1 cellular context compared by ENCODE assay signal in the genomic region with DNA sequence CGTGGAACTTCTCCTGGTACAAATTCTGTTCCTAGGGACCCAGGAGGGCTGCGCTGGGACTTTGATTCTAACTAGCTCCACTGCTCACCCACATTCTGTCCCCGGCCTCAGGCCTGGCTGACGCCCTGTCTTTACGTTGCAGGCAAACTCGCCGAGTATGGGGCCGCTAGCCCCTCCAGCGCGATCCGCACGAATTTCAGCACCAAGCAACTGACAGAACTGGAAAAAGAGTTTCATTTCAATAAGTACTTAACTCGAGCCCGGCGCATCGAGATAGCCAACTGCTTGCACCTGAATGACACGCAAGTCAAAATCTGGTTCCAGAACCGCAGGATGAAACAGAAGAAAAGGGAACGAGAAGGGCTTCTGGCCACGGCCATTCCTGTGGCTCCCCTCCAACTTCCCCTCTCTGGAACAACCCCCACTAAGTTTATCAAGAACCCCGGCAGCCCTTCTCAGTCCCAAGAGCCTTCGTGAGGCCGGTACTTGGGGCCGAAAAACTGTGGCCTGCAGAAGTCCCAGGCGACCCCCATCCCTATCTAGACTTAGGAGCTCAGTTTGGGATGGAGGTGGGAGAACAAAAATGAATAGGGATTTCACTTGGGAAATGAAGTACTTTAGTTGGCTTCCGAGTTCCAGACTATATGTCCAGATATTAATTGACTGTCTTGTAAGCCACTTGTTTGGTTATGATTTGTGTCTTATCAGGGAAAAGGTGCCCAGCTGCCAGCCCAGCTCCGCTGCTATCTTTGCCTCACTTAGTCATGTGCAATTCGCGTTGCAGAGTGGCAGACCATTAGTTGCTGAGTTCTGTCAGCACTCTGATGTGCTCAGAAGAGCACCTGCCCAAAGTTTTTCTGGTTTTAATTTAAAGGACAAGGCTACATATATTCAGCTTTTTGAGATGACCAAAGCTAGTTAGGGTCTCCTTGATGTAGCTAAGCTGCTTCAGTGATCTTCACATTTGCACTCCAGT.
A peak's percentile ranks its signal among the peaks of the same experiment; 100 is the strongest.
TF ChIP-seq lines count a peak whose summit lies in the region.

No MANE protein-coding gene starts in this region.

TF ChIP-seq in HepG2, 621 proteins besides CTCF, POLR2A, EP300 and RAD21:
- 0 out of 2 replicates have a peak, but pooled peaks have one; percentile 22 for TF ChIP-seq ZNF776 (CRISPR knock-in tag; IDR thresholded peaks at IDR 0.05)
- TF ChIP-seq CCAR2 (optimal IDR thresholded peaks at IDR 0.05; ENCODE audit: low read depth, low read length): peak; percentile 52
- TF ChIP-seq ZNF543 (CRISPR knock-in tag; IDR thresholded peaks at IDR 0.05): no peak
- TF ChIP-seq, protein P1, sequence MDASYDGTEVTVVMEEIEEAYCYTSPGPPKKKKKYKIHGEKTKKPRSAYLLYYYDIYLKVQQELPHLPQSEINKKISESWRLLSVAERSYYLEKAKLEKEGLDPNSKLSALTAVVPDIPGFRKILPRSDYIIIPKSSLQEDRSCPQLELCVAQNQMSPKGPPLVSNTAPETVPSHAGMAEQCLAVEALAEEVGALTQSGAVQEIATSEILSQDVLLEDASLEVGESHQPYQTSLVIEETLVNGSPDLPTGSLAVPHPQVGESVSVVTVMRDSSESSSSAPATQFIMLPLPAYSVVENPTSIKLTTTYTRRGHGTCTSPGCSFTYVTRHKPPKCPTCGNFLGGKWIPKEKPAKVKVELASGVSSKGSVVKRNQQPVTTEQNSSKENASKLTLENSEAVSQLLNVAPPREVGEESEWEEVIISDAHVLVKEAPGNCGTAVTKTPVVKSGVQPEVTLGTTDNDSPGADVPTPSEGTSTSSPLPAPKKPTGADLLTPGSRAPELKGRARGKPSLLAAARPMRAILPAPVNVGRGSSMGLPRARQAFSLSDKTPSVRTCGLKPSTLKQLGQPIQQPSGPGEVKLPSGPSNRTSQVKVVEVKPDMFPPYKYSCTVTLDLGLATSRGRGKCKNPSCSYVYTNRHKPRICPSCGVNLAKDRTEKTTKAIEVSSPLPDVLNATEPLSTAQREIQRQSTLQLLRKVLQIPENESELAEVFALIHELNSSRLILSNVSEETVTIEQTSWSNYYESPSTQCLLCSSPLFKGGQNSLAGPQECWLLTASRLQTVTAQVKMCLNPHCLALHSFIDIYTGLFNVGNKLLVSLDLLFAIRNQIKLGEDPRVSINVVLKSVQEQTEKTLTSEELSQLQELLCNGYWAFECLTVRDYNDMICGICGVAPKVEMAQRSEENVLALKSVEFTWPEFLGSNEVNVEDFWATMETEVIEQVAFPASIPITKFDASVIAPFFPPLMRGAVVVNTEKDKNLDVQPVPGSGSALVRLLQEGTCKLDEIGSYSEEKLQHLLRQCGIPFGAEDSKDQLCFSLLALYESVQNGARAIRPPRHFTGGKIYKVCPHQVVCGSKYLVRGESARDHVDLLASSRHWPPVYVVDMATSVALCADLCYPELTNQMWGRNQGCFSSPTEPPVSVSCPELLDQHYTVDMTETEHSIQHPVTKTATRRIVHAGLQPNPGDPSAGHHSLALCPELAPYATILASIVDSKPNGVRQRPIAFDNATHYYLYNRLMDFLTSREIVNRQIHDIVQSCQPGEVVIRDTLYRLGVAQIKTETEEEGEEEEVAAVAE (CRISPR knock-in tag; IDR thresholded peaks at IDR 0.05; ENCODE audit: borderline replicate concordance): no peak
- no peak for TF ChIP-seq SKI (IDR thresholded peaks at IDR 0.05; ENCODE audit: partially characterized antibody)
- TF ChIP-seq SOX6 (IDR thresholded peaks at IDR 0.05): no peak
- peak; percentile 18; the same call in 1 of the 2 replicates for TF ChIP-seq SOX6 (CRISPR knock-in tag; IDR thresholded peaks at IDR 0.05)
- TF ChIP-seq ONECUT2 (CRISPR knock-in tag; IDR thresholded peaks at IDR 0.05): no peak
- no peak for TF ChIP-seq ZSCAN20 (CRISPR knock-in tag; IDR thresholded peaks at IDR 0.05; ENCODE audit: borderline replicate concordance)
- TF ChIP-seq ZNF20 (CRISPR knock-in tag; IDR thresholded peaks at IDR 0.05): 0 out of 2 replicates have a peak, but pooled peaks have one; percentile 51
- 0 out of 2 replicates have a peak, but pooled peaks have one; percentile 19 for TF ChIP-seq ZBTB33 (CRISPR knock-in tag; IDR thresholded peaks at IDR 0.05)
- TF ChIP-seq ZNF556 (CRISPR knock-in tag; IDR thresholded peaks at IDR 0.05; ENCODE audit: borderline replicate concordance): no peak
- TF ChIP-seq, protein P2, sequence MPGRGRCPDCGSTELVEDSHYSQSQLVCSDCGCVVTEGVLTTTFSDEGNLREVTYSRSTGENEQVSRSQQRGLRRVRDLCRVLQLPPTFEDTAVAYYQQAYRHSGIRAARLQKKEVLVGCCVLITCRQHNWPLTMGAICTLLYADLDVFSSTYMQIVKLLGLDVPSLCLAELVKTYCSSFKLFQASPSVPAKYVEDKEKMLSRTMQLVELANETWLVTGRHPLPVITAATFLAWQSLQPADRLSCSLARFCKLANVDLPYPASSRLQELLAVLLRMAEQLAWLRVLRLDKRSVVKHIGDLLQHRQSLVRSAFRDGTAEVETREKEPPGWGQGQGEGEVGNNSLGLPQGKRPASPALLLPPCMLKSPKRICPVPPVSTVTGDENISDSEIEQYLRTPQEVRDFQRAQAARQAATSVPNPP (CRISPR knock-in tag; IDR thresholded peaks at IDR 0.05): no peak
- TF ChIP-seq TBP (CRISPR knock-in tag; IDR thresholded peaks at IDR 0.05): no peak
- TF ChIP-seq MYNN (CRISPR knock-in tag; IDR thresholded peaks at IDR 0.05; ENCODE audit: low read depth): no peak
- peak; percentile 56 for TF ChIP-seq MED8 (CRISPR knock-in tag; IDR thresholded peaks at IDR 0.05; ENCODE audit: insufficient replicate concordance)
- peak; percentile 70; the same call in 1 of the 2 replicates for TF ChIP-seq ZBTB38 (CRISPR knock-in tag; IDR thresholded peaks at IDR 0.05)
- TF ChIP-seq MTA1 (CRISPR knock-in tag; IDR thresholded peaks at IDR 0.05; ENCODE audit: borderline replicate concordance): no peak
- TF ChIP-seq REST (IDR thresholded peaks at IDR 0.05; ENCODE audit: borderline replicate concordance in 1 of 2, low read depth in 1 of 2, low read length in 2 of 2): no peak
- no peak for TF ChIP-seq ATF1 (CRISPR knock-in tag; IDR thresholded peaks at IDR 0.05)
- TF ChIP-seq PRPF4 (IDR thresholded peaks at IDR 0.05; ENCODE audit: low read depth, low read length, poor library complexity, severe bottlenecking): peak; percentile 29
